24 cellular contexts compared by ENCODE assay signal in the genomic region with DNA sequence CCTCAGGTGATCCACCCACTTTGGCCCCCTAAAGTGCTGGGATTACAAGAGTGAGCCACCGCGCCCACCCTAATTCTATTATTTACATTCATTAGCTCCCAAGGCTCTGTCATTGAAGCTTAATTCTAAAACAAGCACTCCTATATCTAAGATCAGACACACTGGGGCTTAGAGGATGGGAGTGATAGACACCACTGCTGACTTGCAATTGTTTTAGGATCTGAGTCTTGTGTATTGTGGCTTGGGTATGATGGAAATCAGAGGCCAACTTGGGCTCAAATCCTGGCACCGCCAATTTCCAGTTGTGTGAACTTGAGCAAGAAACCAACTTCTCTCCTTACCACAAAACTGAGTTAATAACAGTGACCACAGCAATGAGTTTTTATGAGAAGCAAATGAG.
"Had no signal": no experiment of that assay in that cellular context is flagged by ENCODE, and none has a peak within 500 bp of the region (broad histone marks: within the 10 kb centered on the region; RNA-seq: fewer than 3 reads in every experiment).

No MANE protein-coding gene starts in this region.

- H3K4me3 Mint-ChIP-seq: activated CD4-positive, alpha-beta memory T cell treated with anti-CD3 and anti-CD28 coated beads, Interleukin-2, amount 10 ng/mL, durations not matched to agents 7 days and 5 days; nephron progenitor cell had no signal

- DNase-seq: activated CD4-positive, alpha-beta memory T cell treated with anti-CD3 and anti-CD28 coated beads, Interleukin-2, amount 10 ng/mL, durations not matched to agents 7 days and 5 days; activated CD4-positive, alpha-beta T cell treated with anti-CD3 and anti-CD28 coated beads for 48 hours; activated CD8-positive, alpha-beta memory T cell treated with anti-CD3 and anti-CD28 coated beads, Interleukin-2, amount 50 U/mL, for 48 hours; activated naive CD4-positive, alpha-beta T cell; activated T-cell treated with anti-CD3 and anti-CD28 coated beads, Interleukin-2, amount 50 U/mL, for 4 hours; anterior cingulate cortex; dermis blood vessel endothelial cell; effector CD4-positive, alpha-beta T cell; kidney glomerular epithelial cell; nephron progenitor cell; stimulated activated CD4-positive, alpha-beta T cell treated with anti-CD3 and anti-CD28 coated beads, Interleukin-2, amount 100 ng/mL, for 48 hours; stimulated activated naive CD8-positive, alpha-beta T cell treated with anti-CD3 and anti-CD28 coated beads, Interleukin-15, Interleukin-2, amounts not matched to agents 100 U/mL and 50 U/mL, for 24 hours; T-helper 1 cell; T1000; testis; transverse colon; WERI-Rb-1 had no signal

- H3K27me3 ChIP-seq: right lobe of liver, testis, transverse colon had no signal

- ATAC-seq: activated CD4-positive, CD25-positive, alpha-beta regulatory T cell treated with anti-CD3 and anti-CD28 coated beads, Interleukin-2, amount 50 U/mL, for 24 hours; activated naive CD4-positive, alpha-beta T cell treated with anti-CD3 and anti-CD28 coated beads, Interleukin-2, amount 50 U/mL, for 72 hours; activated T-cell treated with anti-CD3 and anti-CD28 coated beads, Interleukin-2, amount 50 U/mL, for 4 hours; left lobe of liver; right lobe of liver; stimulated activated naive CD8-positive, alpha-beta T cell treated with anti-CD3 and anti-CD28 coated beads, Interleukin-15, Interleukin-2, amounts not matched to agents 100 U/mL and 50 U/mL, for 24 hours had no signal

- H3K4me3 ChIP-seq: lung, right lobe of liver, testis, transverse colon had no signal

- H3K27me3 Mint-ChIP-seq: activated CD4-positive, alpha-beta memory T cell treated with anti-CD3 and anti-CD28 coated beads, Interleukin-2, amount 10 ng/mL, durations not matched to agents 7 days and 5 days had no signal

- H3K27ac ChIP-seq: neutrophil, right lobe of liver, testis, transverse colon, WERI-Rb-1 had no signal

- H3K27ac Mint-ChIP-seq: nephron progenitor cell, progenitor cell of endocrine pancreas had no signal

- H3K9me3 Mint-ChIP-seq: activated CD4-positive, alpha-beta memory T cell treated with anti-CD3 and anti-CD28 coated beads, Interleukin-2, amount 10 ng/mL, durations not matched to agents 7 days and 5 days; activated naive CD4-positive, alpha-beta T cell treated with anti-CD3 and anti-CD28 coated beads, Interleukin-2, amount 50 U/mL, for 72 hours; activated T-cell treated with anti-CD3 and anti-CD28 coated beads, Interleukin-2, amount 50 U/mL, for 4 hours; nephron progenitor cell had no signal

- H3K36me3 ChIP-seq: neutrophil, right lobe of liver, transverse colon, WERI-Rb-1 had no signal
